20 cellular contexts compared by ENCODE assay signal in genomic region chr12:11743748-11744147, GRCh38.
A peak's percentile ranks its signal among the peaks of the same experiment; 100 is the strongest.
DNase-seq lines count a peak whose midpoint lies in the region; ATAC-seq, FAIRE-seq and TF ChIP-seq lines count a peak whose summit lies in the region.
"Had no signal": no experiment of that assay in that cellular context is flagged by ENCODE, and none has a peak within 500 bp of the region (broad histone marks: within the 10 kb centered on the region; RNA-seq: fewer than 3 reads in every experiment).

No MANE protein-coding gene starts in this region.

- H3K4me2 ChIP-seq in astrocyte (ENCODE audit: low read length), result no peak overlapping the region

- H3K27me3 ChIP-seq in astrocyte (ENCODE audit: insufficient read depth, low read length) (no peaks in the 10 kb centered on the region), right lobe of liver (no peaks in the 10 kb centered on the region)
- H3K27me3 ChIP-seq: foreskin keratinocyte, SJCRH30, upper lobe of right lung had no signal

- H2AFZ ChIP-seq in astrocyte (ENCODE audit: low read depth, low read length), result no peak overlapping the region

- H3K9me3 Mint-ChIP-seq in astrocyte (ENCODE audit: unreplicated experiment), result no peaks in the 10 kb centered on the region
- H3K9me3 Mint-ChIP-seq in stimulated activated naive B cell treated with anti-CD40 and anti-IgM and Interleukin-4, amounts not matched to agents 10 μg/mL and 1 μg/mL and 100 μg/mL, for 72 hours, result no peaks in the 10 kb centered on the region
- H3K9me3 Mint-ChIP-seq: activated T-cell treated with anti-CD3 and anti-CD28 coated beads, Interleukin-2, amount 50 U/mL, for 4 hours; CD4-positive, alpha-beta memory T cell; HFFc6 had no signal

- H3K4me3 ChIP-seq in astrocyte (ENCODE audit: insufficient read depth, low read depth, low read length) (no peak overlapping the region), right lobe of liver (no peak overlapping the region)
- H3K4me3 ChIP-seq: SJCRH30, skin epidermis, upper lobe of right lung had no signal

- no peak overlapping the region for H3K9ac ChIP-seq in astrocyte (ENCODE audit: low read length)

- H3K4me1 ChIP-seq in astrocyte (ENCODE audit: insufficient read depth, low read length) (peaks cover 18% of the 10 kb centered on the region), right lobe of liver (no peaks in the 10 kb centered on the region)
- H3K4me1 ChIP-seq: SJCRH30 had no signal

- ATAC-seq in stimulated activated naive B cell treated with anti-CD40 and anti-IgM and Interleukin-4, amounts not matched to agents 10 μg/mL and 1 μg/mL and 100 μg/mL, for 72 hours (replicated peaks), result no peak
- no peak for ATAC-seq in right lobe of liver
- ATAC-seq in left colon, result no peak
- ATAC-seq: activated T-cell treated with anti-CD3 and anti-CD28 coated beads, Interleukin-2, amount 50 U/mL, for 4 hours; foreskin keratinocyte; upper lobe of right lung had no signal

- H3K36me3 ChIP-seq in astrocyte (ENCODE audit: insufficient read depth, low read length) (no peaks in the 10 kb centered on the region), right lobe of liver (no peaks in the 10 kb centered on the region)
- H3K36me3 ChIP-seq: SJCRH30, upper lobe of right lung had no signal

- H3K9me3 ChIP-seq in astrocyte (ENCODE audit: insufficient read depth, low read depth, low read length), result no peaks in the 10 kb centered on the region
- H3K9me3 ChIP-seq in right lobe of liver, result no peaks in the 10 kb centered on the region
- H3K9me3 ChIP-seq: SJCRH30, upper lobe of right lung had no signal

- H3K27me3 Mint-ChIP-seq in astrocyte (ENCODE audit: low read depth, unreplicated experiment), result no peaks in the 10 kb centered on the region
- no peaks in the 10 kb centered on the region for H3K27me3 Mint-ChIP-seq in stimulated activated naive B cell treated with anti-CD40 and anti-IgM and Interleukin-4, amounts not matched to agents 10 μg/mL and 1 μg/mL and 100 μg/mL, for 72 hours
- H3K27me3 Mint-ChIP-seq: activated naive CD8-positive, alpha-beta T cell; CD4-positive, alpha-beta memory T cell had no signal

- H3K27ac Mint-ChIP-seq in astrocyte (ENCODE audit: unreplicated experiment), result peak overlapping the region; percentile 20
- H3K27ac Mint-ChIP-seq in stimulated activated naive B cell treated with anti-CD40 and anti-IgM and Interleukin-4, amounts not matched to agents 10 μg/mL and 1 μg/mL and 100 μg/mL, for 72 hours, result peak overlapping the region; percentile 80
- H3K27ac Mint-ChIP-seq: HFFc6 had no signal

- H3K79me2 ChIP-seq in astrocyte (ENCODE audit: insufficient read depth, low read length), result peaks cover 80% of the 10 kb centered on the region

- H3K36me3 Mint-ChIP-seq in astrocyte (ENCODE audit: low read depth, unreplicated experiment), result peaks cover 4% of the 10 kb centered on the region
- H3K36me3 Mint-ChIP-seq in stimulated activated naive B cell treated with anti-CD40 and anti-IgM and Interleukin-4, amounts not matched to agents 10 μg/mL and 1 μg/mL and 100 μg/mL, for 72 hours, result peaks cover 12 to 19% of the 10 kb centered on the region in 2 donors

- no peak overlapping the region for H3K4me3 Mint-ChIP-seq in astrocyte (ENCODE audit: unreplicated experiment)
- peak overlapping the region; percentile 65 for H3K4me3 Mint-ChIP-seq in stimulated activated naive B cell treated with anti-CD40 and anti-IgM and Interleukin-4, amounts not matched to agents 10 μg/mL and 1 μg/mL and 100 μg/mL, for 72 hours
- H3K4me3 Mint-ChIP-seq: activated naive CD8-positive, alpha-beta T cell; activated T-cell treated with anti-CD3 and anti-CD28 coated beads, Interleukin-2, amount 50 U/mL, for 4 hours; CD4-positive, alpha-beta memory T cell; HFFc6 had no signal

- intact Hi-C loops in right lobe of liver (cut with DNase I), result no loop called here
- intact Hi-C loops in left colon (cut with DNase I, micrococcal nuclease), result no loop called here

- TF ChIP-seq CTCF in astrocyte (IDR thresholded peaks at IDR 0.05; ENCODE audit: insufficient read depth, low read depth, low read length), result no peak
- TF ChIP-seq CTCF in right lobe of liver (IDR thresholded peaks at IDR 0.05), result no peak

- WGBS in right lobe of liver (ENCODE audit: insufficient coverage, low coverage, low lambda C conversion rate, missing lambda C conversion rate), result 57% methylated on average over 4 of the region's 8 CpGs

- H3K27ac ChIP-seq in astrocyte (ENCODE audit: low read depth, low read length) (no peak overlapping the region), right lobe of liver (no peak overlapping the region)
- H3K27ac ChIP-seq: foreskin keratinocyte, SJCRH30, upper lobe of right lung had no signal

- H3K4me1 Mint-ChIP-seq in astrocyte (ENCODE audit: low read depth, unreplicated experiment), result peaks cover 50% of the 10 kb centered on the region
- peaks cover 56 to 89% of the 10 kb centered on the region in 2 donors for H3K4me1 Mint-ChIP-seq in stimulated activated naive B cell treated with anti-CD40 and anti-IgM and Interleukin-4, amounts not matched to agents 10 μg/mL and 1 μg/mL and 100 μg/mL, for 72 hours

- no peak for TF ChIP-seq POLR2A in right lobe of liver (IDR thresholded peaks at IDR 0.05)

- DNase-seq in NCI-H2107 treated with DMSO at 0.1 percent for 48 hours (lab: John Stamatoyannopoulos, UW; ENCODE audit: unreplicated experiment) (peak; percentile 69), NCI-H2107 (lab: John Stamatoyannopoulos, UW) (no peak), astrocyte (ENCODE audit: low read depth) (no peak), iPS-NIHi7 (ENCODE audit: extremely low spot score) (peak; percentile 44), right lobe of liver (no peak), left colon (no peak)
- DNase-seq in stimulated activated naive B cell treated with anti-CD40 and anti-IgM and Interleukin-4, amounts not matched to agents 10 μg/mL and 1 μg/mL and 100 μg/mL, for 72 hours, result no peak
- DNase-seq in stimulated activated naive CD4-positive, alpha-beta T cell treated with Interleukin-2 at 50 U/mL for 16 hours (lab: John Stamatoyannopoulos, UW), result no peak
- DNase-seq: 8988T; activated CD4-positive, alpha-beta T cell treated with anti-CD3 and anti-CD28 coated beads for 48 hours; activated T-cell treated with anti-CD3 and anti-CD28 coated beads, Interleukin-2, amount 50 U/mL, for 4 hours; CD4-positive, alpha-beta memory T cell; HFFc6; NCI-H1048; SJCRH30; upper lobe of right lung had no signal

- FAIRE-seq in astrocyte (lab: Jason Lieb, UNC), result no peak
- FAIRE-seq: islet of Langerhans had no signal

- H4K20me1 ChIP-seq in astrocyte (ENCODE audit: insufficient read depth, low read length), result peaks cover 45% of the 10 kb centered on the region

Comparison
In these comparisons a context has a peak if more than half of its experiments do, and no peak if none do; other contexts are left out.
1. DNase-seq: peak in NCI-H2107 treated with DMSO at 0.1 percent for 48 hours (single experiment) and iPS-NIHi7 (single experiment); none in NCI-H2107 (single experiment), astrocyte (single experiment), stimulated activated naive B cell treated with anti-CD40 and anti-IgM and Interleukin-4, amounts not matched to agents 10 μg/mL and 1 μg/mL and 100 μg/mL, for 72 hours (single experiment), stimulated activated naive CD4-positive, alpha-beta T cell treated with Interleukin-2 at 50 U/mL for 16 hours (single experiment), right lobe of liver (0 of 3) and left colon (0 of 2).